Comparison of ENCODE assay signal across 28 cellular contexts in the genomic region with DNA sequence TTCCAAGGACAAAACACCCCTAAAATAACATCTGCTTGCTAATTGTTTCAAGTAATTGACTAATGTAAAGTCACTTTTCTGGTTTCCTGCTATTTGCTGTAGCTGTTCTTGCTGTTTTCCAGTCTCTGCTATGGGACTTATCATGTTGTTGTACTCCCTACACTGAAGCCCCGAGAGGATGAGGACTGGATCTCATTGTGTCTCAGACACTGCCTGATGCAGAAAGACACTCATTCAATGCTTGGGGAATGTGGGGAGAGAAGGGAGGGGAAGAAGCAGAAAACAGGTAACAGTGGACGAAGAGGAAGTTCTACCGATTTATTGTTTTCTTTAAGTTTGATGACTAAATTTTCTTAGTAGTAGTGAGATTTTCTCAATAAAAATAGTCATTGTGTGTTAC.
"Had no signal": no experiment of that assay in that cellular context is flagged by ENCODE, and none has a peak within 500 bp of the region (broad histone marks: within the 10 kb centered on the region; RNA-seq: fewer than 3 reads in every experiment).

No MANE protein-coding gene starts in this region.

- H3K9me3 ChIP-seq: left ventricle myocardium inferior, mucosa of descending colon, pancreas, prostate gland, stomach, testis, thyroid gland, transverse colon, upper lobe of left lung, vagina had no signal

- H3K4me3 ChIP-seq: left ventricle myocardium inferior, lung, mucosa of descending colon, pancreas, prostate gland, skin epidermis, stomach, testis, thyroid gland, transverse colon, upper lobe of left lung, vagina had no signal

- DNase-seq: hippocampal formation; islet precursor cell; left ventricle myocardium inferior; midbrain; mucosa of descending colon; naive thymus-derived CD4-positive, alpha-beta T cell; nucleus accumbens; pancreas; posterior cingulate gyrus; retina; right cardiac atrium; stimulated activated CD4-positive, alpha-beta T cell treated with anti-CD3 and anti-CD28 coated beads, Interleukin-12 subunit alpha, Interleukin-12 subunit beta, amount 100 ng/mL, for 4 hours; stimulated activated CD4-positive, alpha-beta T cell treated with anti-CD3 and anti-CD28 coated beads, Interleukin-15, amount 100 ng/mL, for 24 hours; stimulated activated CD4-positive, alpha-beta T cell treated with anti-CD3 and anti-CD28 coated beads, Interleukin-2, amount 100 ng/mL, for 24 hours; stimulated activated CD4-positive, alpha-beta T cell treated with anti-CD3 and anti-CD28 coated beads, Interleukin-4, amount 100 ng/mL, for 1 hour; stimulated activated naive B cell treated with anti-CD40 and anti-IgM and Interleukin-4, amounts not matched to agents 10 μg/mL and 1 μg/mL and 100 μg/mL, for 72 hours; stimulated activated naive CD8-positive, alpha-beta T cell treated with anti-CD3 and anti-CD28 coated beads, Interleukin-15, Interleukin-2, amounts not matched to agents 100 U/mL and 50 U/mL, for 24 hours; stomach; testis; thyroid gland; transverse colon; upper lobe of left lung had no signal

- H3K4me1 ChIP-seq: left ventricle myocardium inferior, pancreas, prostate gland, stomach, testis, thyroid gland, transverse colon, upper lobe of left lung, vagina had no signal

- H3K27ac ChIP-seq: left ventricle myocardium inferior, pancreas, prostate gland, skin epidermis, stomach, testis, thyroid gland, transverse colon, upper lobe of left lung, vagina had no signal

- FAIRE-seq: pancreas had no signal

- H3K27me3 ChIP-seq: pancreas, stomach, testis, thyroid gland, transverse colon, upper lobe of left lung, vagina had no signal

- H3K36me3 ChIP-seq: left ventricle myocardium inferior, pancreas, prostate gland, stomach, thyroid gland, transverse colon, upper lobe of left lung, vagina had no signal

- ATAC-seq: mucosa of descending colon; naive thymus-derived CD4-positive, alpha-beta T cell; natural killer cell treated with Interleukin-12 subunit alpha and Interleukin-12 subunit beta and Interleukin-15 and Interleukin-18, amount 100 ng/mL, for 72 hours; pancreas; right cardiac atrium; sciatic nerve; stimulated activated naive B cell treated with anti-CD40 and anti-IgM and Interleukin-4, amounts not matched to agents 10 μg/mL and 1 μg/mL and 100 μg/mL, for 72 hours; stimulated activated naive CD8-positive, alpha-beta T cell treated with anti-CD3 and anti-CD28 coated beads, Interleukin-15, Interleukin-2, amounts not matched to agents 100 U/mL and 50 U/mL, for 24 hours had no signal
